Comparison of ENCODE assay signal across 8 cellular contexts in the genomic region with DNA sequence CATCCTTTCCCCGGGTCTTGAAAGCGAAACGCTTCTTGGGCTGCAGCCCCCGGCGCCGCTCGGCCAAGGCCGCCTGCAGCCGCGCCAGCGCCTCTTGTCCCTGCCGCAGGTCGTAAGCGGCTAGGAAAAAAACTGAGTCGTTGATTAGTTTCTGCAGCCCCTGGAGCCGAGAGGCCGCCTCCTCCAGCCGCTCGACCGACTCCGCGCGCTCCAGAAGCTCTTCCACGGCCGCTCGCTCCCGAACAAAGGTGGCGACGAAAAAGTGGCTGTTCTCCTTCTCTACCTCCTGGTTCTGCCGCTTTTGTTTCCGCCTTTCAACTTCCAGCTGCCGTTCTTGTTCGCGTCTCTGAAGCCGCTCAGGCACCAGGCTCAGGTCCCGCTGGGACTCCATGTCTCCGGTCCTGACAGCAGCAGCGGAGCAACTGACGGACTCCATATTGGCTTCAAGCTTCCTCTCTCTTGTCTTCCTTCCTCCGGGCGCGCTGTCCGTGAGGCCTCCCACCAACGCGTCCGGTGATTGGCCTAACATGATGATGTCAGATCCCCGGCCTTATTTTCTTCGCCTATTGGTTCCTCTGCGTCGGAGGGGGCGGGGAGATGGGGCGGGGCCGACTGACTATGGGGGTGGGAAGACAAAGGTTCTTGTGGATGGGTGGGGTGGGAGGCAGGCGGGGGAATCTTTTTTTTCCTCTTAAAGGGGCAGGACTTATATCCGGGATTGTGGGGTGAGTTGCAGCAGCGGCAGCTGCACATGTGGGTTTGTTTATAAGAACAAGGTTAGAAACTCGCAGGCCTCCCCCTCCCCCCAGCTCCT. TPM values are rescaled to one million over a fixed set of nuclear protein-coding genes. Genes with fewer than 3 reads are reported as not detected.
A peak's percentile ranks its signal among the peaks of the same experiment; 100 is the strongest.
DNase-seq lines count a peak whose midpoint lies in the region; FAIRE-seq and TF ChIP-seq lines count a peak whose summit lies in the region.

Gene TBCC, minus strand, starts transcription at position 466 of the 814 bp plus-strand sequence. Its CDS starts 30 bp downstream, at position 436.

- POLR2A ChIA-PET in HEK293T (lab: Yijun Ruan, JAX) = interaction anchor here (0.8 to 5.4 kb wide), 21 partner anchors 9 to 516 kb away, joined by 3 to 128 read pairs (median 4); partner anchors contain the start of genes BICRAL, CNPY3, KLHDC3 and PPP2R5D

- peaks cover 25% of the 10 kb centered on the region for H3K4me1 Mint-ChIP-seq in activated naive CD4-positive, alpha-beta T cell treated with anti-CD3 and anti-CD28 coated beads for 36 hours (ENCODE audit: low read depth)

- DNase-seq in GM03348 (ENCODE audit: low spot score) (peak; percentile 99), HEK293T (ENCODE audit: extremely low spot score) (peak; percentile 94), MV-4-11 (lab: John Stamatoyannopoulos, UW) (peak; percentile 97), SJSA1 (ENCODE audit: low read depth in 1 of 2, low spot score in 2 of 2) (peak; percentile 90 to 97), frontal cortex (ENCODE audit: low spot score in 2 of 2) (peak; percentile 98 to 99), stromal cell of bone marrow (ENCODE audit: low read depth) (peak; percentile 99)
- DNase-seq in activated naive CD4-positive, alpha-beta T cell treated with anti-CD3 and anti-CD28 coated beads for 36 hours = peak; percentile 98

- peak within 1 kb of the TSS; percentile 82 for H3K27ac ChIP-seq in SJSA1

- H3K27me3 Mint-ChIP-seq in activated naive CD4-positive, alpha-beta T cell treated with anti-CD3 and anti-CD28 coated beads for 36 hours (ENCODE audit: low read depth) = no peaks in the 10 kb centered on the region

- peak within 1 kb of the TSS; percentile 99 for H3K27ac Mint-ChIP-seq in activated naive CD4-positive, alpha-beta T cell treated with anti-CD3 and anti-CD28 coated beads for 36 hours

- peaks cover 8% of the 10 kb centered on the region for H3K9me3 Mint-ChIP-seq in activated naive CD4-positive, alpha-beta T cell treated with anti-CD3 and anti-CD28 coated beads for 36 hours

- H3K4me3 ChIP-seq in SJSA1 = peak within 1 kb of the TSS; percentile 73
- peak within 1 kb of the TSS; percentile 97 for H3K4me3 ChIP-seq in neuron (ENCODE audit: low read length)

- peak within 1 kb of the TSS; percentile 90 for H2AFZ ChIP-seq in neuron (ENCODE audit: low read depth, low read length)

- no peak for FAIRE-seq in frontal cortex (lab: Jason Lieb, UNC)

- CTCF ChIA-PET in HEK293T (lab: Yijun Ruan, JAX) = interaction anchor here (1.0 kb wide), 1 partner anchor 24 kb away, joined by 3 read pairs; no protein-coding TSS in a partner anchor
- CTCF ChIA-PET in activated naive CD4-positive, alpha-beta T cell treated with anti-CD3 and anti-CD28 coated beads for 36 hours (lab: Charles Lee) = interaction anchor here (1.2 kb wide), 1 partner anchor 30 kb away, joined by 7 read pairs; no protein-coding TSS in a partner anchor

- H3K4me3 Mint-ChIP-seq in activated naive CD4-positive, alpha-beta T cell treated with anti-CD3 and anti-CD28 coated beads for 36 hours = peak within 1 kb of the TSS; percentile 100

- H3K36me3 Mint-ChIP-seq in activated naive CD4-positive, alpha-beta T cell treated with anti-CD3 and anti-CD28 coated beads for 36 hours (ENCODE audit: low read depth) = peaks cover 12% of the 10 kb centered on the region

- intact Hi-C loops in activated naive CD4-positive, alpha-beta T cell treated with anti-CD3 and anti-CD28 coated beads for 36 hours (cut with micrococcal nuclease) = loop anchor here (1.0 to 10.0 kb wide), 16 partner anchors 20 to 961 kb away; partner anchors contain the start of genes BICRAL, CNPY3, KLC4 and KLHDC3

- H3K36me3 ChIP-seq in SJSA1 = peaks cover 20% of the 10 kb centered on the region
- H3K36me3 ChIP-seq in neuron (ENCODE audit: insufficient read depth, low read length) = no peaks in the 10 kb centered on the region

- H3K4me1 ChIP-seq in SJSA1 (replicated peaks) = peaks cover 13% of the 10 kb centered on the region
- peaks cover 14% of the 10 kb centered on the region for H3K4me1 ChIP-seq in neuron (ENCODE audit: insufficient read depth, low read length)

- H3K27me3 ChIP-seq in SJSA1 (replicated peaks) = no peaks in the 10 kb centered on the region
- H3K27me3 ChIP-seq in neuron (ENCODE audit: insufficient read depth, low read length) = no peaks in the 10 kb centered on the region

- H3K9me3 ChIP-seq in SJSA1 (replicated peaks) (no peaks in the 10 kb centered on the region), neuron (ENCODE audit: low read length) (no peaks in the 10 kb centered on the region)

TF ChIP-seq in HEK293T, 16 proteins besides CTCF, POLR2A, EP300 and RAD21:
- TF ChIP-seq ELF4 (IDR thresholded peaks at IDR 0.05) (peak; percentile 49), NFRKB (IDR thresholded peaks at IDR 0.05) (peak; percentile 88), L3MBTL2 (conservative IDR thresholded peaks at IDR 0.05) (no peak), ZNF384 (IDR thresholded peaks at IDR 0.05) (peak; percentile 90), FOXA1 (IDR thresholded peaks at IDR 0.05) (no peak)
- TF ChIP-seq, protein P1, sequence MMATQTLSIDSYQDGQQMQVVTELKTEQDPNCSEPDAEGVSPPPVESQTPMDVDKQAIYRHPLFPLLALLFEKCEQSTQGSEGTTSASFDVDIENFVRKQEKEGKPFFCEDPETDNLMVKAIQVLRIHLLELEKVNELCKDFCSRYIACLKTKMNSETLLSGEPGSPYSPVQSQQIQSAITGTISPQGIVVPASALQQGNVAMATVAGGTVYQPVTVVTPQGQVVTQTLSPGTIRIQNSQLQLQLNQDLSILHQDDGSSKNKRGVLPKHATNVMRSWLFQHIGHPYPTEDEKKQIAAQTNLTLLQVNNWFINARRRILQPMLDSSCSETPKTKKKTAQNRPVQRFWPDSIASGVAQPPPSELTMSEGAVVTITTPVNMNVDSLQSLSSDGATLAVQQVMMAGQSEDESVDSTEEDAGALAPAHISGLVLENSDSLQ (IDR thresholded peaks at IDR 0.05) = peak; percentile 23; the same call in 1 of the 2 replicates
TF ChIP-seq in HEK293T: peak in this region for 4.

RNA-seq across cellular contexts. Expression of gene TBCC, which starts in this region (rescaled TPM):
- 51.0 and 73.6 TPM in 2 replicates for total RNA-seq in SJSA1 (2014; rRNA removed; shearing (Covaris generic))
- total RNA-seq in activated naive CD4-positive, alpha-beta T cell treated with anti-CD3 and anti-CD28 coated beads for 36 hours = 10 to 100 TPM; 12.6 to 12.9 TPM
- total RNA-seq in frontal cortex = 79.1 TPM

Comparison
In these comparisons a context has a peak if more than half of its experiments do, and no peak if none do; other contexts are left out.
1. Peak in every context shown above with its lines: DNase-seq, H3K4me3 ChIP-seq and H3K27ac ChIP-seq.